ENCODE assay signal across 27 cellular contexts in genomic region chr5:30581198-30581925, GRCh38.
DNase-seq lines count a peak whose midpoint lies in the region; ATAC-seq, FAIRE-seq and TF ChIP-seq lines count a peak whose summit lies in the region.
"Had no signal": no experiment of that assay in that cellular context is flagged by ENCODE, and none has a peak within 500 bp of the region (broad histone marks: within the 10 kb centered on the region; RNA-seq: fewer than 3 reads in every experiment).

No MANE protein-coding gene starts in this region.

- POLR2A ChIA-PET in PC-3 (lab: Charles Lee; ENCODE audit: unreplicated experiment) (no interaction called here), H1 (lab: Charles Lee; ENCODE audit: partially characterized antibody) (no interaction called here)

- WGBS in H1 (ENCODE audit: extremely low coverage in 1 of 2, insufficient coverage in 1 of 2, insufficient read length in 1 of 2, insufficient replicate concordance in 2 of 2, low coverage in 1 of 2, low lambda C conversion rate in 2 of 2, missing lambda C conversion rate in 1 of 2), 2 experiments, result 72% methylated on average over 8 of the region's 8 CpGs; no CpG with 5 or more reads in 1 of the 2 experiments

- H3K9ac ChIP-seq in PC-3 (ENCODE audit: low read length), result no peak overlapping the region
- no peak overlapping the region for H3K9ac ChIP-seq in H1 (replicated peaks in 1 of 4; ENCODE audit: extremely low read depth in 1 of 4, low read depth in 3 of 4, low read length in 3 of 4)
- H3K9ac ChIP-seq: KMS-11 had no signal

- H3K56ac ChIP-seq in H1 (replicated peaks; ENCODE audit: insufficient read length, low read depth, low read length), result no peak overlapping the region

- H4K91ac ChIP-seq in H1 (replicated peaks; ENCODE audit: insufficient read length, low read length), result no peak overlapping the region

- no peak overlapping the region for H2BK20ac ChIP-seq in H1 (ENCODE audit: low read length)

- H3K27ac ChIP-seq in PC-3 (ENCODE audit: low read length) (no peak overlapping the region), H1 (ENCODE audit: low read depth, low read length) (no peak overlapping the region), SJCRH30 (no peak overlapping the region)
- H3K27ac ChIP-seq: KMS-11, left ventricle myocardium inferior, neutrophil, psoas muscle, RWPE1, upper lobe of left lung, WERI-Rb-1 had no signal

- no peaks in the 10 kb centered on the region for H3K36me3 ChIP-seq in PC-3 (ENCODE audit: low read depth, low read length)
- H3K36me3 ChIP-seq in H1 (ENCODE audit: control insufficient read depth in 2 of 4, insufficient read depth in 4 of 4, low read length in 3 of 4), result no peaks in the 10 kb centered on the region
- H3K36me3 ChIP-seq in SJCRH30, result no peaks in the 10 kb centered on the region
- H3K36me3 ChIP-seq: left ventricle myocardium inferior, neutrophil, upper lobe of left lung, WERI-Rb-1 had no signal

- H2AFZ ChIP-seq in PC-3 (ENCODE audit: low read length) (0 out of 2 replicates have a peak overlapping the region, but pooled peaks have one; percentile 3), H1 (ENCODE audit: low read length) (no peak overlapping the region)

- H3K4me2 ChIP-seq in PC-3 (ENCODE audit: low read length) (no peak overlapping the region), H1 (ENCODE audit: insufficient read depth in 1 of 2, low read depth in 2 of 2, low read length in 2 of 2) (no peak overlapping the region)
- H3K4me2 ChIP-seq: KMS-11 had no signal

- CTCF ChIA-PET in PC-3 (lab: Charles Lee) (no interaction called here), H1 (lab: Charles Lee; ENCODE audit: partially characterized antibody) (interaction anchor here (0.7 to 1.3 kb wide), 3 partner anchors 10 to 24 kb away, joined by 3 read pairs; no protein-coding TSS in a partner anchor)

- no peak overlapping the region for H4K8ac ChIP-seq in H1 (ENCODE audit: extremely low read depth, insufficient read depth, low read length)

- H2BK12ac ChIP-seq in H1 (ENCODE audit: low read depth, low read length), result no peak overlapping the region

- 0 out of 2 replicates have a peak overlapping the region, but pooled peaks have one; percentile 12 for H2BK5ac ChIP-seq in H1 (ENCODE audit: low read depth, low read length)

- H3K27me3 ChIP-seq in PC-3 (ENCODE audit: low read length), result no peaks in the 10 kb centered on the region
- no peaks in the 10 kb centered on the region for H3K27me3 ChIP-seq in H1 (replicated peaks in 1 of 4; ENCODE audit: control insufficient read depth in 3 of 4, extremely low read depth in 1 of 4, insufficient read depth in 3 of 4, low read length in 3 of 4)
- no peaks in the 10 kb centered on the region; the same call in 1 of the 2 replicates for H3K27me3 ChIP-seq in SJCRH30
- H3K27me3 ChIP-seq: neutrophil, upper lobe of left lung had no signal

- FAIRE-seq in H1 (lab: Jason Lieb, UNC), result peak; percentile 52

- intact Hi-C loops in PC-3 (cut with micrococcal nuclease), result no loop called here

- H2BK120ac ChIP-seq in H1 (replicated peaks; ENCODE audit: low read depth, low read length), result no peak overlapping the region

- H3K79me2 ChIP-seq in PC-3 (ENCODE audit: low read length), result no peaks in the 10 kb centered on the region
- H3K79me2 ChIP-seq in H1 (ENCODE audit: control insufficient read depth in 1 of 2, insufficient read depth in 2 of 2, low read length in 2 of 2), result no peaks in the 10 kb centered on the region

- no peaks in the 10 kb centered on the region for H3K23me2 ChIP-seq in H1 (ENCODE audit: low read depth, low read length)

- no peaks in the 10 kb centered on the region for H3K9me3 ChIP-seq in PC-3 (ENCODE audit: low read length)
- no peaks in the 10 kb centered on the region for H3K9me3 ChIP-seq in H1 (ENCODE audit: insufficient read depth in 2 of 2, low read depth in 1 of 2, low read length in 1 of 2)
- no peaks in the 10 kb centered on the region for H3K9me3 ChIP-seq in SJCRH30 (replicated peaks)
- H3K9me3 ChIP-seq: Caco-2, neutrophil, psoas muscle, upper lobe of left lung had no signal

- H4K5ac ChIP-seq in H1 (ENCODE audit: insufficient read length, low read depth, low read length), result no peak overlapping the region

- no peak overlapping the region for H3K23ac ChIP-seq in H1 (ENCODE audit: insufficient read length)

- no peak for TF ChIP-seq POLR2A in H1 (IDR thresholded peaks at IDR 0.05; ENCODE audit: control extremely low read depth in 1 of 2, low read depth in 2 of 2, low read length in 2 of 2)

- no peak overlapping the region for H3K4me3 ChIP-seq in PC-3 (ENCODE audit: low read length)
- H3K4me3 ChIP-seq in H1 (ENCODE audit: extremely low read depth in 1 of 4, insufficient read depth in 2 of 4, low read depth in 3 of 4, low read length in 4 of 4), result no peak overlapping the region
- H3K4me3 ChIP-seq in SJCRH30, result no peak overlapping the region
- H3K4me3 ChIP-seq: left ventricle myocardium inferior, psoas muscle, upper lobe of left lung had no signal

- DNase-seq in NCI-H2081 (lab: John Stamatoyannopoulos, UW), result peak; percentile 12 to 39
- DNase-seq in NCI-H2081 treated with DMSO at 0.1 percent for 48 hours (lab: John Stamatoyannopoulos, UW), result no peak
- no peak for DNase-seq in PC-3
- DNase-seq in H1 (ENCODE audit: low read depth in 1 of 2, low spot score in 2 of 2), result no peak
- DNase-seq in putamen (ENCODE audit: low spot score), result peak; percentile 3
- DNase-seq in SJCRH30, result no peak
- DNase-seq: activated CD4-positive, alpha-beta T cell treated with anti-CD3 and anti-CD28 coated beads for 48 hours; activated naive CD4-positive, alpha-beta T cell treated with anti-CD3 and anti-CD28 coated beads, Interleukin-2, amount 50 U/mL, for 16 hours; amniotic stem cell; Caco-2; effector memory CD8-positive, alpha-beta T cell; erythroblast; GOT3; left ventricle myocardium inferior; NCI-H1436; NCI-H446; psoas muscle; stimulated activated CD4-positive, alpha-beta T cell treated with anti-CD3 and anti-CD28 coated beads, Interleukin-4, amount 100 ng/mL, for 4 hours; T-cell; upper lobe of left lung; WERI-Rb-1 had no signal

- H2BK15ac ChIP-seq in H1 (ENCODE audit: low read length), result no peak overlapping the region

- peak overlapping the region; percentile 68; the same call in 1 of the 2 replicates for H2AK5ac ChIP-seq in H1 (ENCODE audit: low read depth, low read length)

- H3K18ac ChIP-seq in H1 (ENCODE audit: extremely low read depth, low read length), result no peak overlapping the region

- BruUV-seq in PC-3 (replicated peaks; lab: Mats Ljungman, UMichigan), result no TSS peak

- H3K9me2 ChIP-seq in PC-3 (replicated peaks; ENCODE audit: low read length), result no peaks in the 10 kb centered on the region

- ATAC-seq in PC-3 (no peak), HG02571 (IDR thresholded peaks at IDR 0.05; ENCODE audit: unreplicated experiment) (no peak), GM18858 (IDR thresholded peaks at IDR 0.05; ENCODE audit: unreplicated experiment) (no peak)
- ATAC-seq: activated T-helper 17 cell treated with anti-CD3 and anti-CD28 coated beads, Interleukin-2, amount 50 U/mL, for 72 hours; effector memory CD8-positive, alpha-beta T cell; psoas muscle; T-cell had no signal

- H3K79me1 ChIP-seq in H1 (ENCODE audit: low read depth, low read length), result no peaks in the 10 kb centered on the region

- H3K4me1 ChIP-seq in PC-3 (ENCODE audit: insufficient read depth, low read length) (no peaks in the 10 kb centered on the region), H1 (replicated peaks in 1 of 4; ENCODE audit: control insufficient read depth in 3 of 4, insufficient read depth in 4 of 4, low read length in 3 of 4) (peaks cover 0 to 2% (median 0%) of the 10 kb centered on the region in 4 experiments; a peak in 3 of 7 replicates), SJCRH30 (no peaks in the 10 kb centered on the region)
- H3K4me1 ChIP-seq: Caco-2, left ventricle myocardium inferior, psoas muscle, upper lobe of left lung had no signal

- H3F3A ChIP-seq in PC-3 (ENCODE audit: low read length, unreplicated experiment), result no peaks in the 10 kb centered on the region

- no peaks in the 10 kb centered on the region for H4K20me1 ChIP-seq in PC-3 (ENCODE audit: low read length)
- H4K20me1 ChIP-seq in H1 (replicated peaks in 1 of 2; ENCODE audit: control insufficient read depth in 1 of 2, insufficient read depth in 2 of 2, low read length in 2 of 2), result no peaks in the 10 kb centered on the region

- no peak for TF ChIP-seq EP300 in H1 (IDR thresholded peaks at IDR 0.05; ENCODE audit: borderline replicate concordance in 1 of 2, low read depth in 2 of 2, low read length in 2 of 2)

- H3K4ac ChIP-seq in H1 (replicated peaks; ENCODE audit: insufficient read length, low read depth, low read length), result no peak overlapping the region

- TF ChIP-seq CTCF in PC-3 (conservative IDR thresholded peaks at IDR 0.05; ENCODE audit: low read depth, low read length) (no peak), H1 (IDR thresholded peaks at IDR 0.05; ENCODE audit: control extremely low read depth in 1 of 3, insufficient read depth in 1 of 3, low read depth in 1 of 3, low read length in 3 of 3) (no peak)

- TF ChIP-seq RAD21 in H1 (IDR thresholded peaks at IDR 0.05 in 1 of 2, conservative IDR thresholded peaks at IDR 0.05 in 1 of 2; ENCODE audit: low read depth in 2 of 2, low read length in 2 of 2), result no peak

- H3K14ac ChIP-seq in H1 (ENCODE audit: insufficient read length), result no peak overlapping the region

TF ChIP-seq in H1, 55 proteins besides CTCF, POLR2A, EP300 and RAD21:
- TF ChIP-seq, protein P1, sequence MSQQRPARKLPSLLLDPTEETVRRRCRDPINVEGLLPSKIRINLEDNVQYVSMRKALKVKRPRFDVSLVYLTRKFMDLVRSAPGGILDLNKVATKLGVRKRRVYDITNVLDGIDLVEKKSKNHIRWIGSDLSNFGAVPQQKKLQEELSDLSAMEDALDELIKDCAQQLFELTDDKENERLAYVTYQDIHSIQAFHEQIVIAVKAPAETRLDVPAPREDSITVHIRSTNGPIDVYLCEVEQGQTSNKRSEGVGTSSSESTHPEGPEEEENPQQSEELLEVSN (IDR thresholded peaks at IDR 0.05), result no peak
- no peak for TF ChIP-seq HDAC2 (IDR thresholded peaks at IDR 0.05; ENCODE audit: borderline replicate concordance in 1 of 2, low read depth in 2 of 2, low read length in 2 of 2)
- no peak for TF ChIP-seq ASH2L (IDR thresholded peaks at IDR 0.05; ENCODE audit: low read length)
- TF ChIP-seq, protein P2, sequence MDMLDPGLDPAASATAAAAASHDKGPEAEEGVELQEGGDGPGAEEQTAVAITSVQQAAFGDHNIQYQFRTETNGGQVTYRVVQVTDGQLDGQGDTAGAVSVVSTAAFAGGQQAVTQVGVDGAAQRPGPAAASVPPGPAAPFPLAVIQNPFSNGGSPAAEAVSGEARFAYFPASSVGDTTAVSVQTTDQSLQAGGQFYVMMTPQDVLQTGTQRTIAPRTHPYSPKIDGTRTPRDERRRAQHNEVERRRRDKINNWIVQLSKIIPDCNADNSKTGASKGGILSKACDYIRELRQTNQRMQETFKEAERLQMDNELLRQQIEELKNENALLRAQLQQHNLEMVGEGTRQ (IDR thresholded peaks at IDR 0.05; ENCODE audit: low read length), result no peak
- no peak for TF ChIP-seq RXRA (IDR thresholded peaks at IDR 0.05; ENCODE audit: insufficient read depth, low read depth, low read length)
- TF ChIP-seq SIX5 (IDR thresholded peaks at IDR 0.05; ENCODE audit: low read depth, low read length), result no peak
- TF ChIP-seq YY1 (IDR thresholded peaks at IDR 0.05; ENCODE audit: low read depth, low read length), result no peak
- TF ChIP-seq PHF8 (conservative IDR thresholded peaks at IDR 0.05; ENCODE audit: low read depth, low read length), result no peak
TF ChIP-seq in H1: peak in this region for 0.

Comparison
In these comparisons a context has a peak if more than half of its experiments do, and no peak if none do; other contexts are left out.
1. DNase-seq: peak in NCI-H2081 (2 of 2) and putamen (single experiment); none in NCI-H2081 treated with DMSO at 0.1 percent for 48 hours (single experiment), PC-3 (single experiment), H1 (0 of 2) and SJCRH30 (0 of 2).